ENCODE assay signal across 8 cellular contexts in genomic region chr4:98260047-98260578, GRCh38. TPM values are rescaled to one million over a fixed set of nuclear protein-coding genes. Genes with fewer than 3 reads are reported as not detected.
DNase-seq lines count a peak whose midpoint lies in the region; ATAC-seq and TF ChIP-seq lines count a peak whose summit lies in the region.

No MANE protein-coding gene starts in this region.

- no peaks in the 10 kb centered on the region for H3K9me3 Mint-ChIP-seq in activated naive CD4-positive, alpha-beta T cell treated with anti-CD3 and anti-CD28 coated beads, Interleukin-2, amount 10 ng/mL, durations not matched to agents 7 days and 5 days

- H3K4me1 Mint-ChIP-seq in activated naive CD4-positive, alpha-beta T cell treated with anti-CD3 and anti-CD28 coated beads, Interleukin-2, amount 10 ng/mL, durations not matched to agents 7 days and 5 days: peaks cover 41% of the 10 kb centered on the region

- peak overlapping the region; percentile 91 for H3K4me3 Mint-ChIP-seq in activated naive CD4-positive, alpha-beta T cell treated with anti-CD3 and anti-CD28 coated beads, Interleukin-2, amount 10 ng/mL, durations not matched to agents 7 days and 5 days

- CTCF ChIA-PET in activated naive CD4-positive, alpha-beta T cell treated with anti-CD3 and anti-CD28 coated beads, Interleukin-2, amount 10 ng/mL, durations not matched to agents 7 days and 5 days (lab: Charles Lee): no interaction called here

- TF ChIP-seq CTCF in omental fat pad (IDR thresholded peaks at IDR 0.05): no peak

- ATAC-seq in HG02870 (IDR thresholded peaks at IDR 0.05; ENCODE audit: unreplicated experiment) (peak; percentile 15), omental fat pad (ENCODE audit: low FRiP score) (peak; percentile 29)

- peaks cover 8% of the 10 kb centered on the region for H3K36me3 Mint-ChIP-seq in activated naive CD4-positive, alpha-beta T cell treated with anti-CD3 and anti-CD28 coated beads, Interleukin-2, amount 10 ng/mL, durations not matched to agents 7 days and 5 days

- H3K27ac Mint-ChIP-seq in activated naive CD4-positive, alpha-beta T cell treated with anti-CD3 and anti-CD28 coated beads, Interleukin-2, amount 10 ng/mL, durations not matched to agents 7 days and 5 days: peak overlapping the region; percentile 92

- H3K27me3 Mint-ChIP-seq in activated naive CD4-positive, alpha-beta T cell treated with anti-CD3 and anti-CD28 coated beads, Interleukin-2, amount 10 ng/mL, durations not matched to agents 7 days and 5 days: no peaks in the 10 kb centered on the region

- DNase-seq in activated gamma-delta T cell (lab: John Stamatoyannopoulos, UW): peak; percentile 31
- DNase-seq in activated gamma-delta T cell treated with Interleukin-2 at 50 U/mL for 16 hours: no peak
- peak; percentile 4 for DNase-seq in NCI-H2029 treated with DMSO at 0.1 percent for 48 hours (lab: John Stamatoyannopoulos, UW)
- no peak for DNase-seq in activated naive CD4-positive, alpha-beta T cell treated with anti-CD3 and anti-CD28 coated beads, Interleukin-2, amount 10 ng/mL, durations not matched to agents 7 days and 5 days
- peak; percentile 26 for DNase-seq in germinal center (ENCODE audit: low spot score)
- DNase-seq in omental fat pad (ENCODE audit: low spot score): no peak
- DNase-seq in H4 (ENCODE audit: low spot score): no peak

RNA-seq across cellular contexts. Expression of gene RAP1GDS1, which starts 1.1 kb away (rescaled TPM):
- total RNA-seq in omental fat pad: 10 to 100 TPM; 21.3 to 45.1 (median 34.3) TPM
- 37.2 and 41.5 TPM in 2 replicates for total RNA-seq in H4 (2014; rRNA removed; shearing (Covaris generic))

Comparison
In these comparisons a context has a peak if more than half of its experiments do, and no peak if none do; other contexts are left out.
1. DNase-seq: peak in activated gamma-delta T cell (single experiment), NCI-H2029 treated with DMSO at 0.1 percent for 48 hours (single experiment) and germinal center (single experiment); none in activated gamma-delta T cell treated with Interleukin-2 at 50 U/mL for 16 hours (single experiment), activated naive CD4-positive, alpha-beta T cell treated with anti-CD3 and anti-CD28 coated beads, Interleukin-2, amount 10 ng/mL, durations not matched to agents 7 days and 5 days (single experiment), omental fat pad (single experiment) and H4 (single experiment).